ENCODE assay signal across 1 cellular context in the genomic region with DNA sequence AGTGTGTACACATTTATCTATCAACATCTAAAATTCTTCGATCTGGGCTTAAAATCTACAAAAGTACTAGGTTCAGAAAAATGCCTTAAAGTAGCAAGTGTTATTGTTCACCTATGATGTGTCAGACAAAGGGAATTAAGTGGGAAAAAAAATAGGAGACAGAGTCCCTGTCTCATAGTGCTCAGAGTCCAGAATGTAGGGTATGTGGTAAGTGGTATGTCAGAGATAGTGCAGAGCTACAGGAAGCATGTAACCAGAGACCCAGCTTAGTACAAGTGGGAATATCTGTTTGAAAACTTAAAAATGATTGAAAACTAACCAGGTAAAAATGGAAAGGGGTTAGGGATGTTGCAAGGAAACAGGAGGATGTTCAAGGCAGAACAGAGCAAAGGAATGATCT.
TF ChIP-seq lines count a peak whose summit lies in the region.

No MANE protein-coding gene starts in this region.

TF ChIP-seq in H1, 55 proteins besides CTCF, POLR2A, EP300 and RAD21:
- no peak for TF ChIP-seq CHD2 (IDR thresholded peaks at IDR 0.05; ENCODE audit: low read length)
- no peak for TF ChIP-seq EGR1 (IDR thresholded peaks at IDR 0.05; ENCODE audit: borderline replicate concordance, low read depth, low read length)
- TF ChIP-seq, protein P1, sequence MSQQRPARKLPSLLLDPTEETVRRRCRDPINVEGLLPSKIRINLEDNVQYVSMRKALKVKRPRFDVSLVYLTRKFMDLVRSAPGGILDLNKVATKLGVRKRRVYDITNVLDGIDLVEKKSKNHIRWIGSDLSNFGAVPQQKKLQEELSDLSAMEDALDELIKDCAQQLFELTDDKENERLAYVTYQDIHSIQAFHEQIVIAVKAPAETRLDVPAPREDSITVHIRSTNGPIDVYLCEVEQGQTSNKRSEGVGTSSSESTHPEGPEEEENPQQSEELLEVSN (IDR thresholded peaks at IDR 0.05) = no peak
- TF ChIP-seq SP4 (IDR thresholded peaks at IDR 0.05; ENCODE audit: low read length) = no peak
- TF ChIP-seq GABPA (IDR thresholded peaks at IDR 0.05; ENCODE audit: borderline replicate concordance, insufficient read depth, low read length) = no peak
- TF ChIP-seq SUZ12 (IDR thresholded peaks at IDR 0.05; ENCODE audit: low read length) = no peak
- TF ChIP-seq EZH2 (IDR thresholded peaks at IDR 0.05; ENCODE audit: low read depth, low read length, severe bottlenecking) = no peak
- TF ChIP-seq CREB1 (IDR thresholded peaks at IDR 0.05) = no peak
- no peak for TF ChIP-seq ZNF274 (IDR thresholded peaks at IDR 0.05; ENCODE audit: borderline replicate concordance, extremely low read depth, low read length)
- TF ChIP-seq POU5F1 (IDR thresholded peaks at IDR 0.05; ENCODE audit: low read depth, low read length) = no peak
- no peak for TF ChIP-seq RXRA (IDR thresholded peaks at IDR 0.05; ENCODE audit: insufficient read depth, low read depth, low read length)
- TF ChIP-seq CHD1 (IDR thresholded peaks at IDR 0.05; ENCODE audit: low read depth, low read length) = no peak
- no peak for TF ChIP-seq SIRT6 (IDR thresholded peaks at IDR 0.05; ENCODE audit: low read length)
- no peak for TF ChIP-seq TBP (IDR thresholded peaks at IDR 0.05; ENCODE audit: low read depth, low read length)
